ENCODE assay signal across 19 cellular contexts in genomic region chr20:10978019-10978702, GRCh38.
"Had no signal": no experiment of that assay in that cellular context is flagged by ENCODE, and none has a peak within 500 bp of the region (broad histone marks: within the 10 kb centered on the region; RNA-seq: fewer than 3 reads in every experiment).

No MANE protein-coding gene starts in this region.

- ATAC-seq: left lung had no signal

- H3K4me1 ChIP-seq: left lung, spleen, thyroid gland had no signal

- H3K27ac ChIP-seq: left lung, spleen, thyroid gland had no signal

- H3K27me3 ChIP-seq: left lung, spleen, thyroid gland had no signal

- H3K36me3 ChIP-seq: left lung, spleen, thyroid gland had no signal

- H3K9me3 ChIP-seq: left lung, spleen, thyroid gland had no signal

- DNase-seq: activated B cell treated with CpG ODN at 0.5 μM for 24 hours; activated CD4-positive, alpha-beta T cell treated with anti-CD3 and anti-CD28 coated beads for 4 hours; activated CD4-positive, alpha-beta T cell treated with anti-CD3 and anti-CD28 coated beads, Interleukin-2, amount 50 U/mL, for 48 hours; activated CD8-positive, alpha-beta memory T cell treated with anti-CD3 and anti-CD28 coated beads, Interleukin-2, amount 50 U/mL, for 48 hours; activated effector memory CD4-positive, alpha-beta T cell treated with Interleukin-2 at 50 U/mL for 16 hours; activated naive CD4-positive, alpha-beta T cell treated with anti-CD3 and anti-CD28 coated beads for 36 hours; activated naive CD8-positive, alpha-beta T cell treated with anti-CD3 and anti-CD28 coated beads, Interleukin-2, amount 10 ng/mL, durations not matched to agents 7 days and 5 days; activated T-cell treated with anti-CD3 and anti-CD28 coated beads, Interleukin-2, amount 50 U/mL, for 48 hours; amniotic stem cell; effector CD4-positive, alpha-beta T cell; erythroblast; foreskin fibroblast; immature natural killer cell; kidney glomerular epithelial cell; left lung; spleen; stimulated activated CD4-positive, alpha-beta T cell treated with anti-CD3 and anti-CD28 coated beads, Interleukin-4, amount 100 ng/mL, for 4 hours; T1000; thyroid gland had no signal

- H3K4me3 ChIP-seq: left lung, spleen, thyroid gland had no signal
